In the genomic region with DNA sequence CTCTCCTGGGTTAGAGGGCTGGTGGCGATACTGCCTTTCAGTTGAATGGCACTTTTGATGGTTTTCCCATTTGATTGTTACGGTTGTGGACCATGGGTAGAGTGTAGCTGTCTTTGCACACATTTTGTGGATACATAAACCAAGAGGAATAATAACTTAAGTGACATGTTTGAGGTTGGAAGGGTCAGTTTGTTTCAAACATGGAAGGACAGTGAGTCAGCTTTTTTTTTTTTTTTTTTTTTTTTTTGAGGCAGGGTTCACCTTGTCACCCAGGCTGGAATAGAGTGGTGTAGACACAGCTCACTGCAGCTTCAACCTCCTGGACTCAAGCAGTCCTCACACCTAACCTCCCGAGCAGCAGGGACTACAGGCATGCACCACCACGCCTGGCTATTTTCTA, we compare ENCODE assay signal across 21 cellular contexts. TPM values are rescaled to one million over a fixed set of nuclear protein-coding genes. Genes with fewer than 3 reads are reported as not detected.
DNase-seq lines count a peak whose midpoint lies in the region; ATAC-seq, FAIRE-seq and TF ChIP-seq lines count a peak whose summit lies in the region.
"Had no signal": no experiment of that assay in that cellular context is flagged by ENCODE, and none has a peak within 500 bp of the region (broad histone marks: within the 10 kb centered on the region; RNA-seq: fewer than 3 reads in every experiment).

No MANE protein-coding gene starts in this region.

- DNase-seq in A549 (ENCODE audit: low read depth in 1 of 2, low spot score in 1 of 2) = no peak
- DNase-seq in Caco-2 = no peak
- DNase-seq in IMR-90 = no peak
- no peak for DNase-seq in NK-92 (lab: John Stamatoyannopoulos, UW; ENCODE audit: unreplicated experiment)
- DNase-seq in left cardiac atrium = no peak
- DNase-seq: DMS 273 treated with DMSO at 0.1 percent for 48 hours, GDM1, HCEC 1CT, NCI-H1417, NCI-H187, NCI-H2107, NCI-H226, NCI-H524, NCI-H82, PC-3, RPMI8226, SHP77 treated with DMSO at 0.1 percent for 48 hours, SK-N-SH had no signal

- in situ Hi-C loops in IMR-90 (cut with MboI; ENCODE audit: low sequenced_read_pairs) = no loop called here

- TF ChIP-seq RAD21 in A549 (conservative IDR thresholded peaks at IDR 0.05 in 1 of 2, IDR thresholded peaks at IDR 0.05 in 1 of 2) = no peak
- no peak for TF ChIP-seq RAD21 in IMR-90 (IDR thresholded peaks at IDR 0.05; ENCODE audit: low read length)

- H4K5ac ChIP-seq in IMR-90 (ENCODE audit: low read depth, low read length) = no peak overlapping the region

- no peak overlapping the region for H2BK5ac ChIP-seq in IMR-90 (ENCODE audit: low read depth, low read length, poor library complexity, severe bottlenecking)

- CTCF ChIA-PET in A549 (lab: Yijun Ruan, JAX) (no interaction called here), Caco-2 (lab: Charles Lee) (interaction anchor here (0.6 kb wide), 1 partner anchor 9 kb away, joined by 3 read pairs; no protein-coding TSS in a partner anchor), IMR-90 (lab: Yijun Ruan, JAX) (interaction anchor here (0.5 kb wide), 1 partner anchor 1108 kb away, joined by 3 read pairs; no protein-coding TSS in a partner anchor)

- no peaks in the 10 kb centered on the region for H3K9me3 Mint-ChIP-seq in Caco-2 (ENCODE audit: unreplicated experiment)

- H3K4me3 ChIP-seq in A549 (no peak overlapping the region), Caco-2 (ENCODE audit: low read depth, low read length) (no peak overlapping the region), IMR-90 (ENCODE audit: insufficient read depth, low read depth, low read length) (no peak overlapping the region), iPS-20b (ENCODE audit: low read length) (no peak overlapping the region)
- H3K4me3 ChIP-seq: BLaER1 treated with 17β-estradiol and CSF1 and Interleukin-3, amounts not matched to agents 10 nM and 100 nM had no signal

- dilution Hi-C loops in IMR-90 (cut with HindIII; ENCODE audit: low sequenced_read_pairs, unreplicated experiment) = no loop called here

- WGBS in A549 (ENCODE audit: missing lambda C conversion rate) = 90% methylated on average over 4 of the region's 4 CpGs
- WGBS in IMR-90 (ENCODE audit: extremely low coverage in 2 of 2, insufficient read length in 1 of 2), 2 experiments = 100% methylated on average over 1 of the region's 4 CpGs; no CpG with 5 or more reads in 1 of the 2 experiments

- POLR2A ChIA-PET in A549 (lab: Yijun Ruan, JAX) (no interaction called here), Caco-2 (lab: Charles Lee) (no interaction called here), IMR-90 (lab: Charles Lee; ENCODE audit: unreplicated experiment) (interaction anchor here (0.6 kb wide), 1 partner anchor 178 kb away, joined by 4 read pairs; no protein-coding TSS in a partner anchor)

- H3K27me3 Mint-ChIP-seq in Caco-2 (ENCODE audit: insufficient read depth, unreplicated experiment) = no peaks in the 10 kb centered on the region

- H3K79me1 ChIP-seq in IMR-90 (ENCODE audit: low read depth in 1 of 2, low read length in 2 of 2) = peaks cover 40 to 81% of the 10 kb centered on the region in 2 experiments

- H3K36me3 ChIP-seq in Caco-2 (ENCODE audit: control insufficient read depth, insufficient read depth, low read length) (no peaks in the 10 kb centered on the region), IMR-90 (ENCODE audit: control insufficient read depth, insufficient read depth, low read length) (peaks cover 6% of the 10 kb centered on the region; the same call in 1 of the 2 replicates), iPS-20b (ENCODE audit: insufficient read depth, low read depth, low read length) (peaks cover 11% of the 10 kb centered on the region)

- H4K20me1 ChIP-seq in IMR-90 (ENCODE audit: insufficient read depth, low read length) = peaks cover 21% of the 10 kb centered on the region; the same call in 1 of the 2 replicates

- BruUV-seq in Caco-2 (replicated peaks; lab: Mats Ljungman, UMichigan) = no TSS peak
- BruUV-seq in IMR-90 (replicated peaks; lab: Mats Ljungman, UMichigan) = no TSS peak

- no peak overlapping the region for H2AFZ ChIP-seq in IMR-90 (replicated peaks; ENCODE audit: low read length, poor library complexity)

- no peak overlapping the region for H2BK20ac ChIP-seq in IMR-90 (ENCODE audit: low read depth, low read length)

- intact Hi-C loops in Caco-2 (cut with micrococcal nuclease; ENCODE audit: unreplicated experiment) (no loop called here), IMR-90 (cut with micrococcal nuclease) (no loop called here), left cardiac atrium (cut with DNase I) (no loop called here)

- no peak overlapping the region for H3K23ac ChIP-seq in IMR-90 (ENCODE audit: low read depth, low read length)

- no peak for TF ChIP-seq POLR2A in A549 (IDR thresholded peaks at IDR 0.05; ENCODE audit: low read length)
- no peak for TF ChIP-seq POLR2A in IMR-90 (IDR thresholded peaks at IDR 0.05; ENCODE audit: low read depth, low read length)

- FAIRE-seq in A549 (lab: Jason Lieb, UNC) = no peak

- H2BK120ac ChIP-seq in IMR-90 (ENCODE audit: low read depth, low read length) = no peak overlapping the region

- H2BK15ac ChIP-seq in IMR-90 (ENCODE audit: low read depth, low read length) = no peak overlapping the region

- H3K14ac ChIP-seq in IMR-90 (replicated peaks; ENCODE audit: low read depth, low read length) = no peak overlapping the region

- H3K27ac Mint-ChIP-seq in Caco-2 (ENCODE audit: unreplicated experiment) = peak overlapping the region; percentile 71

- H3K27me3 ChIP-seq in Caco-2 (replicated peaks; ENCODE audit: control insufficient read depth, insufficient read depth, low read length) (no peaks in the 10 kb centered on the region), IMR-90 (ENCODE audit: control insufficient read depth, insufficient read depth, low read length) (no peaks in the 10 kb centered on the region), iPS-20b (ENCODE audit: insufficient read depth, low read length) (no peaks in the 10 kb centered on the region)
- H3K27me3 ChIP-seq: BLaER1 treated with 17β-estradiol and CSF1 and Interleukin-3, amounts not matched to agents 10 nM and 100 nM had no signal

- peak overlapping the region; percentile 11 to 69; a peak in 4 of 6 replicates for H3K27ac ChIP-seq in A549
- H3K27ac ChIP-seq in IMR-90 (ENCODE audit: insufficient read depth, low read length) = no peak overlapping the region
- peak overlapping the region; percentile 75 for H3K27ac ChIP-seq in iPS-20b (ENCODE audit: low read length)
- H3K27ac ChIP-seq: BLaER1 treated with 17β-estradiol and CSF1 and Interleukin-3, amounts not matched to agents 10 nM and 100 nM had no signal

- H3K4ac ChIP-seq in IMR-90 (ENCODE audit: low read depth, low read length) = no peak overlapping the region

- peaks cover 60% of the 10 kb centered on the region for H3K36me3 Mint-ChIP-seq in Caco-2 (ENCODE audit: insufficient read depth, unreplicated experiment)

- no peak overlapping the region for H2AK9ac ChIP-seq in IMR-90 (replicated peaks; ENCODE audit: low read depth, low read length, poor library complexity)

- no peak overlapping the region for H2AK5ac ChIP-seq in IMR-90 (ENCODE audit: low read depth, low read length)

- no peak overlapping the region for H3K4me3 Mint-ChIP-seq in Caco-2 (ENCODE audit: unreplicated experiment)

- no peak overlapping the region for H3K9ac ChIP-seq in IMR-90 (ENCODE audit: low read depth, low read length)
- peak overlapping the region; percentile 37; the same call in 1 of the 2 replicates for H3K9ac ChIP-seq in iPS-20b (ENCODE audit: low read depth, low read length)
- H3K9ac ChIP-seq: BLaER1 treated with 17β-estradiol and CSF1 and Interleukin-3, amounts not matched to agents 10 nM and 100 nM; SK-N-SH had no signal

- TF ChIP-seq CTCF in A549 (IDR thresholded peaks at IDR 0.05) = no peak
- no peak for TF ChIP-seq CTCF in Caco-2 (IDR thresholded peaks at IDR 0.05; ENCODE audit: insufficient read depth in 1 of 2, low read depth in 1 of 2, low read length in 1 of 2, severe bottlenecking in 1 of 2, unreplicated experiment in 1 of 2)
- TF ChIP-seq CTCF in IMR-90 (conservative IDR thresholded peaks at IDR 0.05; ENCODE audit: low read depth, low read length) = no peak

- H3K56ac ChIP-seq in IMR-90 (ENCODE audit: extremely low read depth, insufficient read depth, low read length) = no peak overlapping the region

- H3K4me1 ChIP-seq in A549 (peaks cover 18% of the 10 kb centered on the region), Caco-2 (peaks cover 13% of the 10 kb centered on the region), IMR-90 (ENCODE audit: control insufficient read depth, insufficient read depth, low read length) (peaks cover 5% of the 10 kb centered on the region; the same call in 1 of the 2 replicates), iPS-20b (ENCODE audit: insufficient read depth, low read length) (peaks cover 33% of the 10 kb centered on the region)

- H3K4me2 ChIP-seq in A549 (no peak overlapping the region), IMR-90 (ENCODE audit: low read depth, low read length) (no peak overlapping the region)
- H3K4me2 ChIP-seq: SK-N-SH had no signal

- H3K4me1 Mint-ChIP-seq in Caco-2 (ENCODE audit: low read depth, unreplicated experiment) = peaks cover 29% of the 10 kb centered on the region

- H4K8ac ChIP-seq in IMR-90 (ENCODE audit: low read depth in 2 of 2, low read length in 2 of 2) = no peak overlapping the region

- no peaks in the 10 kb centered on the region for H3K9me3 ChIP-seq in A549
- H3K9me3 ChIP-seq in Caco-2 = no peaks in the 10 kb centered on the region
- no peaks in the 10 kb centered on the region for H3K9me3 ChIP-seq in IMR-90 (ENCODE audit: control insufficient read depth, insufficient read depth, low read length)
- no peaks in the 10 kb centered on the region for H3K9me3 ChIP-seq in iPS-20b (ENCODE audit: insufficient read depth, low read depth, low read length)
- H3K9me3 ChIP-seq: BLaER1 treated with 17β-estradiol and CSF1 and Interleukin-3, amounts not matched to agents 10 nM and 100 nM; SK-N-SH had no signal

- TF ChIP-seq EP300 in A549 (IDR thresholded peaks at IDR 0.05) = no peak

- no peak for ATAC-seq in A549
- no peak for ATAC-seq in IMR-90 (ENCODE audit: low read depth)
- no peak for ATAC-seq in HG02885 (IDR thresholded peaks at IDR 0.05; ENCODE audit: poor library complexity, unreplicated experiment)
- no peak for ATAC-seq in left cardiac atrium
- ATAC-seq: PC-3 had no signal

- H4K91ac ChIP-seq in IMR-90 (ENCODE audit: insufficient read depth, low read depth, low read length) = no peak overlapping the region

- H3K9me1 ChIP-seq in IMR-90 (ENCODE audit: insufficient read depth, low read length) = peaks cover 10% of the 10 kb centered on the region

- H3K18ac ChIP-seq in IMR-90 (ENCODE audit: low read depth, low read length) = no peak overlapping the region

RNA-seq across cellular contexts. Expression of a gene that starts 41.1 kb away (rescaled TPM):
- polyA plus RNA-seq in A549 (2011; rRNA removed) (38.6 and 45.6 TPM in 2 replicates), A549 (2017; fragmentation: RNase III; extraction: RNeasy Plus Mini Kit Qiagen cat#74134 plus additional on column Dnase treatment) (23.3 to 24.8 TPM (median 23.8 TPM) in 3 replicates), IMR-90 (2012; rRNA removed) (37.2 and 46.4 TPM in 2 replicates)
- polyA plus RNA-seq in A549 (2012; cell fraction: cytosol; rRNA removed) = 44.4 and 46.8 TPM in 2 replicates
- polyA plus RNA-seq in A549 (2012; cell fraction: nucleus; rRNA removed) = 50.6 and 64.1 TPM in 2 replicates
- 123 TPM in 2 replicates for polyA minus RNA-seq in A549 (2011; rRNA and poly(A)+ RNA removed)
- total RNA-seq in Caco-2 (2022) (148 TPM in 2 replicates), IMR-90 (2012; rRNA removed) (25.6 and 33.9 TPM in 2 replicates), left cardiac atrium (10 to 100 TPM; 32.0 to 39.8 TPM)
- 18.8 and 31.7 TPM in 2 replicates for polyA plus RNA-seq in IMR-90 (2012; cell fraction: cytosol; rRNA removed)
- polyA plus RNA-seq in IMR-90 (2012; cell fraction: nucleus; rRNA removed; ENCODE audit: low replicate concordance) = 64.7 and 95.6 TPM in 2 replicates
